Comparison of ENCODE assay signal across 16 cellular contexts in genomic region chr10:48467669-48468068, GRCh38.
DNase-seq lines count a peak whose midpoint lies in the region; TF ChIP-seq lines count a peak whose summit lies in the region.
"Had no signal": no experiment of that assay in that cellular context is flagged by ENCODE, and none has a peak within 500 bp of the region (broad histone marks: within the 10 kb centered on the region; RNA-seq: fewer than 3 reads in every experiment).

No MANE protein-coding gene starts in this region.

- no peaks in the 10 kb centered on the region for H3K9me3 Mint-ChIP-seq in progenitor cell of endocrine pancreas (ENCODE audit: low read depth)

- peak; percentile 29 for DNase-seq in D341Med (ENCODE audit: low spot score)
- peak; percentile 44 for DNase-seq in ecto neural progenitor cell (ENCODE audit: low spot score)
- no peak for DNase-seq in progenitor cell of endocrine pancreas (ENCODE audit: low spot score, unreplicated experiment)
- DNase-seq in NCI-H69 (lab: John Stamatoyannopoulos, UW) = no peak
- no peak for DNase-seq in stimulated activated CD4-positive, alpha-beta T cell treated with anti-CD3 and anti-CD28 coated beads, Interleukin-4, amount 100 ng/mL, for 1 hour
- no peak for DNase-seq in activated CD4-positive, alpha-beta T cell treated with anti-CD3 and anti-CD28 coated beads, Interleukin-2, amount 50 U/mL, for 1 hour
- DNase-seq: DMS53; MV-4-11; NCI-H1417; NCI-H187 treated with DMSO at 0.1 percent for 48 hours; NCI-H345; NCI-H526; NK-92 treated with Interleukin-12 subunit alpha and Interleukin-12 subunit beta, amount 100 ng/mL, for 24 hours; SJCRH30 had no signal

- H3K4me3 Mint-ChIP-seq in progenitor cell of endocrine pancreas (ENCODE audit: low read depth) = no peak overlapping the region

- H3K36me3 Mint-ChIP-seq in progenitor cell of endocrine pancreas (ENCODE audit: insufficient read depth) = no peaks in the 10 kb centered on the region

- peaks cover 7% of the 10 kb centered on the region for H3K27me3 Mint-ChIP-seq in progenitor cell of endocrine pancreas

- H3K9me3 ChIP-seq in KOPT-K1 (ENCODE audit: insufficient read depth, low read length, poor library complexity, severe bottlenecking) = no peaks in the 10 kb centered on the region
- H3K9me3 ChIP-seq: HAP-1, SJCRH30 had no signal

- H3K36me3 ChIP-seq in KOPT-K1 (ENCODE audit: insufficient read depth, low read length) = no peaks in the 10 kb centered on the region
- H3K36me3 ChIP-seq: HAP-1, SJCRH30 had no signal

- peaks cover 33% of the 10 kb centered on the region for H3K4me1 Mint-ChIP-seq in progenitor cell of endocrine pancreas (ENCODE audit: low read depth)

- peak overlapping the region; percentile 90 for H3K27ac Mint-ChIP-seq in progenitor cell of endocrine pancreas

- TF ChIP-seq CTCF in progenitor cell of endocrine pancreas (IDR thresholded peaks at IDR 0.05; ENCODE audit: unreplicated experiment) = no peak

- H3K27ac ChIP-seq in KOPT-K1 (ENCODE audit: low read depth, low read length, poor library complexity, severe bottlenecking) = peak overlapping the region; percentile 99
- H3K27ac ChIP-seq: SJCRH30 had no signal

Comparison
In these comparisons a context has a peak if more than half of its experiments do, and no peak if none do; other contexts are left out.
1. DNase-seq: peak in D341Med (single experiment) and ecto neural progenitor cell (single experiment); none in progenitor cell of endocrine pancreas (single experiment), NCI-H69 (single experiment), stimulated activated CD4-positive, alpha-beta T cell treated with anti-CD3 and anti-CD28 coated beads, Interleukin-4, amount 100 ng/mL, for 1 hour (single experiment) and activated CD4-positive, alpha-beta T cell treated with anti-CD3 and anti-CD28 coated beads, Interleukin-2, amount 50 U/mL, for 1 hour (single experiment).